Comparison of ENCODE assay signal across 19 cellular contexts in the genomic region with DNA sequence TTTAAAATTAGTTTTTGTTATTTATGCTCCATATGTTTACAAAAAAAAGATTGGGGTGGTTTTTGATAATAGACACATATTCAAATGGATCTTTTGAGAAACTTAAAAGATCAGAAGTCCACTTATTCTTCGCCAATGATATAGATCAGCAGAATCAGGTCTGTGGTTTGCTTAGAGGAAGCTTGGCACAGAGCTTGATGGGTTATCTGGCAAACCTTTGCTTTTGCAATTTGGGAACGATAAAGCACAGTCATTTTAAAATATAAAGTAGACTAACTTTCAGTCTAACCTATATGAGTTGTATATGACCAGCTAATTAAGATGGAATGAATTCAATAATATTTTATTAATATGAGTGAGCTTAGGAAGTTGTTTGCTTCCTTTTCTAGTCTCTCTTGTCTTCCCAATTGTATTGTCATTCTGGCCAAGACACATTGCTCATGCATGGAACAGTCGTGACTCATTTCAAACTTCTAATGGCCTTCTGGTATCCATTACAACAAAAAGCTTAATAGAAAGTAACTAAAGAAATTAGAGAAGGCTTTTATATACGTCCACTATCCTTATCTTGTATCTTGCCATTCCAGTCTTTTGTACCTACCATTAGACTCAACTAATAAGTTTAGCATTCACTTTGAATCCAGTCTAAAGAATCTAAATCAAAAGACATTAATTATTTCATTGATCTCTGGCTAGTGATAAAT.
DNase-seq lines count a peak whose midpoint lies in the region; ATAC-seq, FAIRE-seq and TF ChIP-seq lines count a peak whose summit lies in the region.
"Had no signal": no experiment of that assay in that cellular context is flagged by ENCODE, and none has a peak within 500 bp of the region (broad histone marks: within the 10 kb centered on the region; RNA-seq: fewer than 3 reads in every experiment).

No MANE protein-coding gene starts in this region.

- H2BK120ac ChIP-seq in IMR-90 (ENCODE audit: low read depth, low read length): peak overlapping the region; percentile 56; the same call in 1 of the 2 replicates

- 0 out of 2 replicates have a peak, but pooled peaks cover 3% of the 10 kb centered on the region for H3K9me1 ChIP-seq in IMR-90 (ENCODE audit: insufficient read depth, low read length)

- CTCF ChIA-PET in IMR-90 (lab: Yijun Ruan, JAX): no interaction called here

- H3K4me3 ChIP-seq in IMR-90 (ENCODE audit: insufficient read depth, low read depth, low read length) (no peak overlapping the region), astrocyte (ENCODE audit: insufficient read depth, low read depth, low read length) (no peak overlapping the region), WERI-Rb-1 (ENCODE audit: low read depth, low read length) (no peak overlapping the region)
- H3K4me3 ChIP-seq: esophagus muscularis mucosa, neural progenitor cell, sigmoid colon, vagina had no signal

- no peak overlapping the region for H3K23ac ChIP-seq in IMR-90 (ENCODE audit: low read depth, low read length)

- H3K36me3 Mint-ChIP-seq in astrocyte (ENCODE audit: low read depth, unreplicated experiment): no peaks in the 10 kb centered on the region
- H3K36me3 Mint-ChIP-seq: activated naive CD4-positive, alpha-beta T cell treated with anti-CD3 and anti-CD28 coated beads, Interleukin-2, amount 50 U/mL, for 24 hours; memory B cell; neural progenitor cell had no signal

- no peak overlapping the region for H2AK5ac ChIP-seq in IMR-90 (ENCODE audit: low read depth, low read length)

- H2BK20ac ChIP-seq in IMR-90 (ENCODE audit: low read depth, low read length): 0 out of 2 replicates have a peak overlapping the region, but pooled peaks have one; percentile 27

- BruUV-seq in IMR-90 (replicated peaks; lab: Mats Ljungman, UMichigan): no TSS peak

- H3K27ac Mint-ChIP-seq in astrocyte (ENCODE audit: unreplicated experiment): no peak overlapping the region
- H3K27ac Mint-ChIP-seq: activated B cell treated with CpG ODN at 0.5 μM for 24 hours; activated naive CD4-positive, alpha-beta T cell treated with anti-CD3 and anti-CD28 coated beads, Interleukin-2, amount 50 U/mL, for 24 hours; H9; memory B cell; neural progenitor cell; stimulated activated naive CD8-positive, alpha-beta T cell treated with anti-CD3 and anti-CD28 coated beads, Interleukin-15, Interleukin-2, amounts not matched to agents 100 ng/mL and 50 ng/mL, for 24 hours had no signal

- H2BK15ac ChIP-seq in IMR-90 (ENCODE audit: low read depth, low read length): no peak overlapping the region; the same call in 2 of the 3 replicates

- no peak overlapping the region for H3K27ac ChIP-seq in IMR-90 (ENCODE audit: insufficient read depth, low read length)
- peak overlapping the region; percentile 56 for H3K27ac ChIP-seq in astrocyte (ENCODE audit: low read depth, low read length)
- H3K27ac ChIP-seq in WERI-Rb-1: no peak overlapping the region
- H3K27ac ChIP-seq: esophagus muscularis mucosa, neural progenitor cell, sigmoid colon, vagina had no signal

- intact Hi-C loops in IMR-90 (cut with micrococcal nuclease) (no loop called here), left colon (cut with DNase I, micrococcal nuclease) (no loop called here)

- no peak overlapping the region; the same call in 1 of the 2 replicates for H4K5ac ChIP-seq in IMR-90 (ENCODE audit: low read depth, low read length)

- H3K79me1 ChIP-seq in IMR-90 (ENCODE audit: low read depth in 1 of 2, low read length in 2 of 2): no peaks in the 10 kb centered on the region

- H3K9me3 ChIP-seq in IMR-90 (ENCODE audit: control insufficient read depth, insufficient read depth, low read length) (no peaks in the 10 kb centered on the region), astrocyte (ENCODE audit: insufficient read depth, low read depth, low read length) (no peaks in the 10 kb centered on the region), WERI-Rb-1 (ENCODE audit: severe bottlenecking) (peaks cover 3% of the 10 kb centered on the region)
- H3K9me3 ChIP-seq: Caco-2, esophagus muscularis mucosa, sigmoid colon, vagina had no signal

- H4K8ac ChIP-seq in IMR-90 (ENCODE audit: low read depth in 2 of 2, low read length in 2 of 2): no peak overlapping the region; a peak in 1 of 4 replicates

- H3K27me3 ChIP-seq in IMR-90 (ENCODE audit: control insufficient read depth, insufficient read depth, low read length): no peaks in the 10 kb centered on the region
- no peaks in the 10 kb centered on the region for H3K27me3 ChIP-seq in astrocyte (ENCODE audit: insufficient read depth, low read length)
- no peaks in the 10 kb centered on the region for H3K27me3 ChIP-seq in WERI-Rb-1 (ENCODE audit: insufficient read depth, low read depth, severe bottlenecking)
- H3K27me3 ChIP-seq: esophagus muscularis mucosa, neural progenitor cell, sigmoid colon, vagina had no signal

- no peak for TF ChIP-seq RAD21 in IMR-90 (IDR thresholded peaks at IDR 0.05; ENCODE audit: low read length)

- H4K91ac ChIP-seq in IMR-90 (ENCODE audit: insufficient read depth, low read depth, low read length): peak overlapping the region; percentile 20; the same call in 1 of the 2 replicates

- H3K79me2 ChIP-seq in astrocyte (ENCODE audit: insufficient read depth, low read length): no peaks in the 10 kb centered on the region

- no peak for TF ChIP-seq POLR2A in IMR-90 (IDR thresholded peaks at IDR 0.05; ENCODE audit: low read depth, low read length)

- peak overlapping the region; percentile 48; the same call in 1 of the 2 replicates for H3K4ac ChIP-seq in IMR-90 (ENCODE audit: low read depth, low read length)

- ATAC-seq in IMR-90 (ENCODE audit: low read depth): peak; percentile 33
- no peak for ATAC-seq in left colon
- no peak for ATAC-seq in HG03565 (IDR thresholded peaks at IDR 0.05; ENCODE audit: unreplicated experiment)

- H4K20me1 ChIP-seq in IMR-90 (ENCODE audit: insufficient read depth, low read length): no peaks in the 10 kb centered on the region
- H4K20me1 ChIP-seq in astrocyte (ENCODE audit: insufficient read depth, low read length): no peaks in the 10 kb centered on the region

- peaks cover 2% of the 10 kb centered on the region for H3K9me3 Mint-ChIP-seq in astrocyte (ENCODE audit: unreplicated experiment)
- H3K9me3 Mint-ChIP-seq: activated B cell treated with CpG ODN at 0.5 μM for 24 hours; H9; neural progenitor cell; stimulated activated naive CD8-positive, alpha-beta T cell treated with anti-CD3 and anti-CD28 coated beads, Interleukin-15, Interleukin-2, amounts not matched to agents 100 ng/mL and 50 ng/mL, for 24 hours had no signal

- H3K4me1 Mint-ChIP-seq in astrocyte (ENCODE audit: low read depth, unreplicated experiment): peaks cover 19% of the 10 kb centered on the region
- H3K4me1 Mint-ChIP-seq: activated B cell treated with CpG ODN at 0.5 μM for 24 hours; activated naive CD4-positive, alpha-beta T cell treated with anti-CD3 and anti-CD28 coated beads, Interleukin-2, amount 50 U/mL, for 24 hours; H9; memory B cell; neural progenitor cell had no signal

- H3K27me3 Mint-ChIP-seq in astrocyte (ENCODE audit: low read depth, unreplicated experiment): no peaks in the 10 kb centered on the region
- H3K27me3 Mint-ChIP-seq: activated B cell treated with CpG ODN at 0.5 μM for 24 hours; activated naive CD4-positive, alpha-beta T cell treated with anti-CD3 and anti-CD28 coated beads, Interleukin-2, amount 50 U/mL, for 24 hours; memory B cell; stimulated activated naive CD8-positive, alpha-beta T cell treated with anti-CD3 and anti-CD28 coated beads, Interleukin-15, Interleukin-2, amounts not matched to agents 100 ng/mL and 50 ng/mL, for 24 hours had no signal

- DNase-seq in AG08395 (ENCODE audit: low spot score) (peak; percentile 62), IMR-90 (peak; percentile 73), astrocyte (ENCODE audit: low read depth) (peak; percentile 80), glomerular visceral epithelial cell (ENCODE audit: extremely low spot score) (peak; percentile 23), left colon (no peak), NCI-H1436 treated with DMSO at 0.1 percent for 48 hours (lab: John Stamatoyannopoulos, UW) (no peak), WERI-Rb-1 (no peak)
- DNase-seq: activated B cell treated with CpG ODN at 0.5 μM for 24 hours, Caco-2, H9, NCI-H1436, sigmoid colon had no signal

- no peak overlapping the region for H2AFZ ChIP-seq in IMR-90 (replicated peaks; ENCODE audit: low read length, poor library complexity)
- no peak overlapping the region for H2AFZ ChIP-seq in astrocyte (ENCODE audit: low read depth, low read length)
- H2AFZ ChIP-seq: neural progenitor cell had no signal

- H3K9ac ChIP-seq in IMR-90 (ENCODE audit: low read depth, low read length) (no peak overlapping the region), astrocyte (ENCODE audit: low read length) (no peak overlapping the region)
- H3K9ac ChIP-seq: neural progenitor cell had no signal

- H3K56ac ChIP-seq in IMR-90 (ENCODE audit: extremely low read depth, insufficient read depth, low read length): 0 out of 2 replicates have a peak overlapping the region, but pooled peaks have one; percentile 44

- H3K4me2 ChIP-seq in IMR-90 (ENCODE audit: low read depth, low read length): no peak overlapping the region
- peak overlapping the region; percentile 73 for H3K4me2 ChIP-seq in astrocyte (ENCODE audit: low read length)
- H3K4me2 ChIP-seq: neural progenitor cell had no signal

- H3K36me3 ChIP-seq in IMR-90 (ENCODE audit: control insufficient read depth, insufficient read depth, low read length) (no peaks in the 10 kb centered on the region), astrocyte (ENCODE audit: insufficient read depth, low read length) (no peaks in the 10 kb centered on the region), WERI-Rb-1 (no peaks in the 10 kb centered on the region)
- H3K36me3 ChIP-seq: esophagus muscularis mucosa, neural progenitor cell, sigmoid colon, vagina had no signal

- peak overlapping the region; percentile 68; the same call in 1 of the 2 replicates for H3K18ac ChIP-seq in IMR-90 (ENCODE audit: low read depth, low read length)

- POLR2A ChIA-PET in IMR-90 (lab: Charles Lee; ENCODE audit: unreplicated experiment): no interaction called here

- H2BK5ac ChIP-seq in IMR-90 (ENCODE audit: low read depth, low read length, poor library complexity, severe bottlenecking): peak overlapping the region; percentile 80

- no CpG with 5 or more reads among the region's 4 CpGs for WGBS in IMR-90 (ENCODE audit: extremely low coverage in 2 of 2, insufficient read length in 1 of 2), 2 experiments

- in situ Hi-C loops in IMR-90 (cut with MboI; ENCODE audit: low sequenced_read_pairs): no loop called here

- H3K14ac ChIP-seq in IMR-90 (replicated peaks; ENCODE audit: low read depth, low read length): no peak overlapping the region

- FAIRE-seq in astrocyte (lab: Jason Lieb, UNC): peak; percentile 72

- H3K4me3 Mint-ChIP-seq in astrocyte (ENCODE audit: unreplicated experiment): no peak overlapping the region
- H3K4me3 Mint-ChIP-seq: activated B cell treated with CpG ODN at 0.5 μM for 24 hours; activated naive CD4-positive, alpha-beta T cell treated with anti-CD3 and anti-CD28 coated beads, Interleukin-2, amount 50 U/mL, for 24 hours; H9; memory B cell; neural progenitor cell; stimulated activated naive CD8-positive, alpha-beta T cell treated with anti-CD3 and anti-CD28 coated beads, Interleukin-15, Interleukin-2, amounts not matched to agents 100 ng/mL and 50 ng/mL, for 24 hours had no signal

- dilution Hi-C loops in IMR-90 (cut with HindIII; ENCODE audit: low sequenced_read_pairs, unreplicated experiment): no loop called here

- no peak for TF ChIP-seq CTCF in IMR-90 (conservative IDR thresholded peaks at IDR 0.05; ENCODE audit: low read depth, low read length)
- no peak for TF ChIP-seq CTCF in astrocyte (IDR thresholded peaks at IDR 0.05; ENCODE audit: insufficient read depth, low read depth, low read length)
- no peak for TF ChIP-seq CTCF in WERI-Rb-1 (IDR thresholded peaks at IDR 0.05; ENCODE audit: low read depth, low read length)

- peaks cover 3% of the 10 kb centered on the region for H3K4me1 ChIP-seq in IMR-90 (ENCODE audit: control insufficient read depth, insufficient read depth, low read length)
- H3K4me1 ChIP-seq in astrocyte (ENCODE audit: insufficient read depth, low read length): peaks cover 17% of the 10 kb centered on the region
- H3K4me1 ChIP-seq: Caco-2, vagina had no signal

- no peak overlapping the region for H2AK9ac ChIP-seq in IMR-90 (replicated peaks; ENCODE audit: low read depth, low read length, poor library complexity)

Comparison
In these comparisons a context has a peak if more than half of its experiments do, and no peak if none do; other contexts are left out.
1. DNase-seq: peak in AG08395 (single experiment), IMR-90 (single experiment), astrocyte (single experiment) and glomerular visceral epithelial cell (single experiment); none in left colon (0 of 2), NCI-H1436 treated with DMSO at 0.1 percent for 48 hours (single experiment) and WERI-Rb-1 (single experiment).